In genomic region chr7:4809691-4810090, GRCh38 we compare ENCODE assay signal across 25 cellular contexts. TPM values are rescaled to one million over a fixed set of nuclear protein-coding genes. Genes with fewer than 3 reads are reported as not detected.
A peak's percentile ranks its signal among the peaks of the same experiment; 100 is the strongest.
DNase-seq lines count a peak whose midpoint lies in the region; ATAC-seq and FAIRE-seq lines count a peak whose summit lies in the region.
"Had no signal": no experiment of that assay in that cellular context is flagged by ENCODE, and none has a peak within 500 bp of the region (broad histone marks: within the 10 kb centered on the region; RNA-seq: fewer than 3 reads in every experiment).

No MANE protein-coding gene starts in this region.

- ATAC-seq in naive thymus-derived CD4-positive, alpha-beta T cell = no peak
- ATAC-seq: Panc1, upper lobe of right lung had no signal

- no peaks in the 10 kb centered on the region for H3K36me3 ChIP-seq in CD8-positive, alpha-beta memory T cell (ENCODE audit: insufficient read depth, low read length)
- no peaks in the 10 kb centered on the region for H3K36me3 ChIP-seq in naive thymus-derived CD4-positive, alpha-beta T cell (ENCODE audit: control insufficient read depth in 2 of 3, insufficient read depth in 3 of 3, low read length in 3 of 3)
- H3K36me3 ChIP-seq: SJCRH30, upper lobe of right lung had no signal

- no peak overlapping the region for H3K27ac ChIP-seq in CD8-positive, alpha-beta memory T cell (ENCODE audit: low read depth, low read length)
- H3K27ac ChIP-seq in naive thymus-derived CD4-positive, alpha-beta T cell (ENCODE audit: low read depth, low read length) = no peak overlapping the region
- H3K27ac ChIP-seq: hepatocyte, SJCRH30, upper lobe of right lung had no signal

- no peaks in the 10 kb centered on the region for H3K36me3 Mint-ChIP-seq in CD8-positive, alpha-beta memory T cell
- H3K36me3 Mint-ChIP-seq in naive thymus-derived CD4-positive, alpha-beta T cell = peaks cover 0 to 4% (median 0%) of the 10 kb centered on the region in 5 donors

- POLR2A ChIA-PET in CD8-positive, alpha-beta memory T cell (lab: Charles Lee) = interaction anchor here (0.6 kb wide), 1 partner anchor 1013 kb away, joined by 3 read pairs; no protein-coding TSS in a partner anchor
- POLR2A ChIA-PET in naive thymus-derived CD4-positive, alpha-beta T cell (lab: Charles Lee) = interaction anchor here (1.2 kb wide), 1 partner anchor 34 kb away, joined by 3 read pairs; the partner anchor contains the start of gene AP5Z1

- H3K4me3 ChIP-seq in CD8-positive, alpha-beta memory T cell (ENCODE audit: low read length) = no peak overlapping the region
- no peak overlapping the region for H3K4me3 ChIP-seq in naive thymus-derived CD4-positive, alpha-beta T cell (ENCODE audit: low read length)
- H3K4me3 ChIP-seq: hepatocyte, SJCRH30, upper lobe of right lung had no signal

- FAIRE-seq in HTR-8/SVneo (lab: Jason Lieb, UNC) = no peak
- FAIRE-seq: bronchial epithelial cell, endometrium had no signal

- in situ Hi-C loops in ACHN (cut with HindIII; ENCODE audit: low pct_ligation_motif_present, low pct_unique_long_range_greater_than_20kb, low sequenced_read_pairs) = no loop called here

- CTCF ChIA-PET in CD8-positive, alpha-beta memory T cell (lab: Charles Lee) = interaction anchor here (1.1 kb wide), 1 partner anchor 13 kb away, joined by 5 read pairs; no protein-coding TSS in a partner anchor
- CTCF ChIA-PET in naive thymus-derived CD4-positive, alpha-beta T cell (lab: Charles Lee) = interaction anchor here (0.6 kb wide), 1 partner anchor 168 kb away, joined by 3 read pairs; no protein-coding TSS in a partner anchor

- H3K4me3 Mint-ChIP-seq in CD8-positive, alpha-beta memory T cell = peak overlapping the region in 6 of 7 donors; percentile 19 to 81 (median 70)
- H3K4me3 Mint-ChIP-seq in naive thymus-derived CD4-positive, alpha-beta T cell = peak overlapping the region in 9 of 10 donors; percentile 25 to 88 (median 85)

- peak; percentile 66 for DNase-seq in ACHN
- DNase-seq in CD8-positive, alpha-beta memory T cell = no peak
- peak; percentile 44 for DNase-seq in astrocyte of the hippocampus (ENCODE audit: low read depth, low spot score)
- no peak for DNase-seq in naive thymus-derived CD4-positive, alpha-beta T cell
- DNase-seq in UCSD-AML1 (lab: John Stamatoyannopoulos, UW; ENCODE audit: unreplicated experiment) = no peak
- DNase-seq in HTR-8/SVneo (ENCODE audit: insufficient read length, low spot score) = no peak
- DNase-seq in cerebellum (ENCODE audit: low spot score) = no peak
- DNase-seq: cortex of kidney, DMS53, HCEC 1CT, NCI-H1417, NCI-H510A, retina, SJCRH30, upper lobe of right lung had no signal

- H3K9me3 ChIP-seq in CD8-positive, alpha-beta memory T cell (ENCODE audit: low read length) = no peaks in the 10 kb centered on the region
- H3K9me3 ChIP-seq in naive thymus-derived CD4-positive, alpha-beta T cell (ENCODE audit: control insufficient read depth in 2 of 3, low read length in 3 of 3) = no peaks in the 10 kb centered on the region
- H3K9me3 ChIP-seq: SJCRH30, upper lobe of right lung had no signal

- H3K9me3 Mint-ChIP-seq in CD8-positive, alpha-beta memory T cell = peaks cover 0 to 5% (median 0%) of the 10 kb centered on the region in 5 donors
- H3K9me3 Mint-ChIP-seq in naive thymus-derived CD4-positive, alpha-beta T cell = peaks cover 0 to 5% (median 0%) of the 10 kb centered on the region in 11 donors
- H3K9me3 Mint-ChIP-seq: CD4-positive, alpha-beta T cell had no signal

- H3K4me1 ChIP-seq in CD8-positive, alpha-beta memory T cell (ENCODE audit: insufficient read depth, low read length) = no peaks in the 10 kb centered on the region
- peaks cover 2 to 5% of the 10 kb centered on the region in 2 donors for H3K4me1 ChIP-seq in naive thymus-derived CD4-positive, alpha-beta T cell (ENCODE audit: control insufficient read depth in 2 of 2, insufficient read depth in 2 of 2, low read length in 2 of 2)
- H3K4me1 ChIP-seq: SJCRH30, upper lobe of right lung had no signal

- peaks cover 8 to 27% of the 10 kb centered on the region in 2 donors for H3K27me3 Mint-ChIP-seq in CD8-positive, alpha-beta memory T cell
- H3K27me3 Mint-ChIP-seq in naive thymus-derived CD4-positive, alpha-beta T cell = peaks cover 11 to 48% (median 17%) of the 10 kb centered on the region in 5 donors

- peaks cover 7 to 13% (median 10%) of the 10 kb centered on the region in 3 donors for H3K4me1 Mint-ChIP-seq in CD8-positive, alpha-beta memory T cell
- peaks cover 3 to 17% (median 8%) of the 10 kb centered on the region in 7 donors for H3K4me1 Mint-ChIP-seq in naive thymus-derived CD4-positive, alpha-beta T cell

- H3K27me3 ChIP-seq in CD8-positive, alpha-beta memory T cell (ENCODE audit: insufficient read depth, low read length, poor library complexity, severe bottlenecking) = no peaks in the 10 kb centered on the region
- H3K27me3 ChIP-seq in naive thymus-derived CD4-positive, alpha-beta T cell (ENCODE audit: control insufficient read depth in 2 of 2, insufficient read depth in 2 of 2, low read length in 2 of 2) = no peaks in the 10 kb centered on the region
- H3K27me3 ChIP-seq: upper lobe of right lung had no signal

- intact Hi-C loops in naive thymus-derived CD4-positive, alpha-beta T cell (cut with micrococcal nuclease) = no loop called here

- no peak overlapping the region for H3K27ac Mint-ChIP-seq in CD8-positive, alpha-beta memory T cell
- peak overlapping the region in 1 of 9 donors; percentile 67 for H3K27ac Mint-ChIP-seq in naive thymus-derived CD4-positive, alpha-beta T cell
- H3K27ac Mint-ChIP-seq: CD4-positive, alpha-beta T cell had no signal

RNA-seq across cellular contexts. Expression of gene AP5Z1, which starts 34.3 kb away (rescaled TPM):
- total RNA-seq in CD8-positive, alpha-beta memory T cell = 10 to 100 TPM; 47.8 to 49.8 TPM
- polyA plus RNA-seq in CD8-positive, alpha-beta memory T cell = 38.9 TPM
- total RNA-seq in naive thymus-derived CD4-positive, alpha-beta T cell = 100 to 1,000 TPM in 1 of 5 experiments, 10 to 100 TPM in 4; 69.4 to 114 (median 90.1) TPM
- polyA plus RNA-seq in naive thymus-derived CD4-positive, alpha-beta T cell = 10 to 100 TPM; 36.7 to 49.1 TPM
- 14.9 TPM for total RNA-seq in cerebellum

RNA-seq across cellular contexts. Expression of gene PAPOLB, which starts 52.1 kb away (rescaled TPM):
- not detected for total RNA-seq in CD8-positive, alpha-beta memory T cell
- polyA plus RNA-seq in CD8-positive, alpha-beta memory T cell = not detected
- not detected for total RNA-seq in naive thymus-derived CD4-positive, alpha-beta T cell
- polyA plus RNA-seq in naive thymus-derived CD4-positive, alpha-beta T cell = not detected
- 3.9 TPM for total RNA-seq in cerebellum
- total RNA-seq: bronchial epithelial cell; CD4-positive, alpha-beta T cell; hepatocyte; MCF 10A; myocyte; SJCRH30; T-helper 1 cell treated with Interleukin-12 subunit alpha and Interleukin-12 subunit beta and Interleukin-4 antibody, amounts not matched to agents 30 ng/mL and 1 ng/mL, for 36 hours had no signal
- polyA plus RNA-seq: adipose tissue, AG04450, hepatocyte had no signal

Comparison
In these comparisons a context has a peak if more than half of its experiments do, and no peak if none do; other contexts are left out.
1. DNase-seq: peak in ACHN (single experiment) and astrocyte of the hippocampus (single experiment); none in CD8-positive, alpha-beta memory T cell (0 of 5), naive thymus-derived CD4-positive, alpha-beta T cell (0 of 9), UCSD-AML1 (single experiment), HTR-8/SVneo (single experiment) and cerebellum (single experiment).